9 cellular contexts compared by ENCODE assay signal in the genomic region with DNA sequence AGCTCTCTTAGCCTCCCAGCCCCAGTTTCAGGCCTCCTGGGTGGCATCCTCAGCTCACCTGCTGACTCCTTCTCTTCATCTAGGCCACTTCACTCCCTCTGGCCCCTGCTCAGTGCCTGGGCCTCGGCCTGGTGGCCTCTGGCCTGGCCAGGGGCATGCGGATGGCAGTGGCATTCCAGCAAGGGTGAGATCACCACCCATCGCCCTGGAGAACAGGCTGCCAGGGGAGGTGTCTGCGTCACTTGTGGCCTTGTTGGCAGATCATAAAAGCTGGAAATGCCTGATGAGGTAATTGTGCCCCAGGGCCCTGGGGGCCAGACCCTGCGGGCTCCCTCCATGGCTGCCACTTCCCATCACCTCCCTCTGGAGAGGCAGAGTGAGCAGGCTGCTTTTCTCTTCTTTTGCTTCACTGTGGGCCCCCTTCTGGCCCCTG.
A peak's percentile ranks its signal among the peaks of the same experiment; 100 is the strongest.
DNase-seq lines count a peak whose midpoint lies in the region; ATAC-seq and TF ChIP-seq lines count a peak whose summit lies in the region.
"Had no signal": no experiment of that assay in that cellular context is flagged by ENCODE, and none has a peak within 500 bp of the region (broad histone marks: within the 10 kb centered on the region; RNA-seq: fewer than 3 reads in every experiment).

No MANE protein-coding gene starts in this region.

- CTCF ChIA-PET in IMR-90 (lab: Yijun Ruan, JAX): interaction anchor here (0.8 kb wide), 1 partner anchor 28 kb away, joined by 4 read pairs; no protein-coding TSS in a partner anchor

- no peaks in the 10 kb centered on the region for H3K9me3 Mint-ChIP-seq in activated T-cell treated with anti-CD3 and anti-CD28 coated beads, Interleukin-2, amount 50 U/mL, for 4 hours
- no peaks in the 10 kb centered on the region for H3K9me3 Mint-ChIP-seq in T-helper 2 cell treated with Interferon-gamma antibody and Interleukin-4, amounts not matched to agents 5 μg/mL and 100 μg/mL, for 36 hours

- no peak overlapping the region for H2AK5ac ChIP-seq in IMR-90 (ENCODE audit: low read depth, low read length)

- H3K79me1 ChIP-seq in IMR-90 (ENCODE audit: low read depth in 1 of 2, low read length in 2 of 2): no peaks in the 10 kb centered on the region

- no peaks in the 10 kb centered on the region for H3K36me3 ChIP-seq in IMR-90 (ENCODE audit: control insufficient read depth, insufficient read depth, low read length)

- H3K4ac ChIP-seq in IMR-90 (ENCODE audit: low read depth, low read length): no peak overlapping the region

- WGBS in IMR-90 (ENCODE audit: extremely low coverage in 2 of 2, insufficient read length in 1 of 2), 2 experiments: no CpG with 5 or more reads among the region's 5 CpGs

- intact Hi-C loops in IMR-90 (cut with micrococcal nuclease) (no loop called here), dorsolateral prefrontal cortex (cut with DNase I) (no loop called here)

- no peak overlapping the region for H2BK20ac ChIP-seq in IMR-90 (ENCODE audit: low read depth, low read length)

- no peaks in the 10 kb centered on the region for H3K9me3 ChIP-seq in IMR-90 (ENCODE audit: control insufficient read depth, insufficient read depth, low read length)

- no peak for TF ChIP-seq CTCF in AG09309 (IDR thresholded peaks at IDR 0.05; ENCODE audit: control insufficient read depth, insufficient read depth, low read depth, low read length, missing control alignments)
- no peak for TF ChIP-seq CTCF in IMR-90 (conservative IDR thresholded peaks at IDR 0.05; ENCODE audit: low read depth, low read length)
- TF ChIP-seq CTCF in dorsolateral prefrontal cortex (IDR thresholded peaks at IDR 0.05 in 54 of 56, conservative IDR thresholded peaks at IDR 0.05 in 2 of 56; ENCODE audit: low read depth in 1 of 56, partially characterized antibody in 56 of 56): no peak

- no peak overlapping the region for H3K27ac Mint-ChIP-seq in T-helper 2 cell treated with Interferon-gamma antibody and Interleukin-4, amounts not matched to agents 5 μg/mL and 100 μg/mL, for 36 hours
- H3K27ac Mint-ChIP-seq: activated CD4-positive, alpha-beta T cell treated with anti-CD3 and anti-CD28 coated beads for 36 hours had no signal

- no peak overlapping the region for H2BK120ac ChIP-seq in IMR-90 (ENCODE audit: low read depth, low read length)

- H3K36me3 Mint-ChIP-seq in activated T-cell treated with anti-CD3 and anti-CD28 coated beads, Interleukin-2, amount 50 U/mL, for 4 hours (ENCODE audit: insufficient read depth): no peaks in the 10 kb centered on the region
- H3K36me3 Mint-ChIP-seq in T-helper 2 cell treated with Interferon-gamma antibody and Interleukin-4, amounts not matched to agents 5 μg/mL and 100 μg/mL, for 36 hours (ENCODE audit: low read depth): no peaks in the 10 kb centered on the region

- no peak overlapping the region for H3K4me2 ChIP-seq in IMR-90 (ENCODE audit: low read depth, low read length)

- no peak for TF ChIP-seq RAD21 in IMR-90 (IDR thresholded peaks at IDR 0.05; ENCODE audit: low read length)

- H3K23ac ChIP-seq in IMR-90 (ENCODE audit: low read depth, low read length): no peak overlapping the region

- H4K5ac ChIP-seq in IMR-90 (ENCODE audit: low read depth, low read length): no peak overlapping the region

- H3K9me1 ChIP-seq in IMR-90 (ENCODE audit: insufficient read depth, low read length): no peaks in the 10 kb centered on the region

- no peak for TF ChIP-seq POLR2A in IMR-90 (IDR thresholded peaks at IDR 0.05; ENCODE audit: low read depth, low read length)

- no peak for ATAC-seq in IMR-90 (ENCODE audit: low read depth)
- ATAC-seq in HG03196 (IDR thresholded peaks at IDR 0.05; ENCODE audit: unreplicated experiment): no peak
- ATAC-seq in activated T-cell treated with anti-CD3 and anti-CD28 coated beads, Interleukin-2, amount 50 U/mL, for 4 hours: no peak
- ATAC-seq: activated CD4-positive, alpha-beta T cell treated with anti-CD3 and anti-CD28 coated beads for 36 hours had no signal

- H4K91ac ChIP-seq in IMR-90 (ENCODE audit: insufficient read depth, low read depth, low read length): no peak overlapping the region

- in situ Hi-C loops in IMR-90 (cut with MboI; ENCODE audit: low sequenced_read_pairs) (no loop called here), T47D (cut with HindIII; ENCODE audit: low pct_unique_long_range_greater_than_20kb, low sequenced_read_pairs) (no loop called here)

- no peaks in the 10 kb centered on the region for H3K4me1 ChIP-seq in IMR-90 (ENCODE audit: control insufficient read depth, insufficient read depth, low read length)

- H2BK15ac ChIP-seq in IMR-90 (ENCODE audit: low read depth, low read length): no peak overlapping the region

- H3K18ac ChIP-seq in IMR-90 (ENCODE audit: low read depth, low read length): no peak overlapping the region

- DNase-seq in AG09309 (ENCODE audit: low read depth) (peak; percentile 44), IMR-90 (peak; percentile 7), T47D (ENCODE audit: low read depth in 1 of 2, low spot score in 1 of 2) (peak; percentile 21 to 60), lung microvascular endothelial cell (ENCODE audit: low read depth in 2 of 2) (peak; percentile 81 to 82), dorsolateral prefrontal cortex (no peak)
- no peak for DNase-seq in activated T-cell treated with anti-CD3 and anti-CD28 coated beads, Interleukin-2, amount 50 U/mL, for 4 hours
- no peak for DNase-seq in T-helper 2 cell treated with Interferon-gamma antibody and Interleukin-4, amounts not matched to agents 5 μg/mL and 100 μg/mL, for 36 hours (ENCODE audit: low spot score)
- DNase-seq: activated CD4-positive, alpha-beta T cell treated with anti-CD3 and anti-CD28 coated beads for 36 hours had no signal

- no peak overlapping the region for H3K14ac ChIP-seq in IMR-90 (replicated peaks; ENCODE audit: low read depth, low read length)

- POLR2A ChIA-PET in IMR-90 (lab: Charles Lee; ENCODE audit: unreplicated experiment): no interaction called here

- no peak overlapping the region for H4K8ac ChIP-seq in IMR-90 (ENCODE audit: low read depth in 2 of 2, low read length in 2 of 2)

- no peak overlapping the region for H2BK5ac ChIP-seq in IMR-90 (ENCODE audit: low read depth, low read length, poor library complexity, severe bottlenecking)

- H3K27ac ChIP-seq in IMR-90 (ENCODE audit: insufficient read depth, low read length): no peak overlapping the region
- H3K27ac ChIP-seq in dorsolateral prefrontal cortex: peak overlapping the region in 2 of 59 donors; percentile 2 to 10

- H3K9ac ChIP-seq in IMR-90 (ENCODE audit: low read depth, low read length): no peak overlapping the region

- no peaks in the 10 kb centered on the region for H3K4me1 Mint-ChIP-seq in activated T-cell treated with anti-CD3 and anti-CD28 coated beads, Interleukin-2, amount 50 U/mL, for 4 hours (ENCODE audit: low read depth)
- H3K4me1 Mint-ChIP-seq in T-helper 2 cell treated with Interferon-gamma antibody and Interleukin-4, amounts not matched to agents 5 μg/mL and 100 μg/mL, for 36 hours (ENCODE audit: low read depth): peaks cover 5% of the 10 kb centered on the region

- H3K27me3 Mint-ChIP-seq in activated T-cell treated with anti-CD3 and anti-CD28 coated beads, Interleukin-2, amount 50 U/mL, for 4 hours (ENCODE audit: low read depth): peaks cover 10% of the 10 kb centered on the region
- peaks cover 7% of the 10 kb centered on the region for H3K27me3 Mint-ChIP-seq in T-helper 2 cell treated with Interferon-gamma antibody and Interleukin-4, amounts not matched to agents 5 μg/mL and 100 μg/mL, for 36 hours (ENCODE audit: low read depth)

- H3K4me3 ChIP-seq in AG09309 (ENCODE audit: control insufficient read depth, low read depth, low read length) (no peak overlapping the region), IMR-90 (ENCODE audit: insufficient read depth, low read depth, low read length) (no peak overlapping the region), dorsolateral prefrontal cortex (no peak overlapping the region)

- H4K20me1 ChIP-seq in IMR-90 (ENCODE audit: insufficient read depth, low read length): no peaks in the 10 kb centered on the region

- H2AFZ ChIP-seq in IMR-90 (replicated peaks; ENCODE audit: low read length, poor library complexity): no peak overlapping the region

- no peak overlapping the region for H3K56ac ChIP-seq in IMR-90 (ENCODE audit: extremely low read depth, insufficient read depth, low read length)

- peaks cover 9% of the 10 kb centered on the region; the same call in 1 of the 2 replicates for H3K27me3 ChIP-seq in IMR-90 (ENCODE audit: control insufficient read depth, insufficient read depth, low read length)
- no peaks in the 10 kb centered on the region for H3K27me3 ChIP-seq in dorsolateral prefrontal cortex

- no peak overlapping the region for H2AK9ac ChIP-seq in IMR-90 (replicated peaks; ENCODE audit: low read depth, low read length, poor library complexity)

- H3K4me3 Mint-ChIP-seq in activated T-cell treated with anti-CD3 and anti-CD28 coated beads, Interleukin-2, amount 50 U/mL, for 4 hours: no peak overlapping the region
- H3K4me3 Mint-ChIP-seq in T-helper 2 cell treated with Interferon-gamma antibody and Interleukin-4, amounts not matched to agents 5 μg/mL and 100 μg/mL, for 36 hours: no peak overlapping the region
- H3K4me3 Mint-ChIP-seq: activated CD4-positive, alpha-beta T cell treated with anti-CD3 and anti-CD28 coated beads for 36 hours had no signal

- dilution Hi-C loops in IMR-90 (cut with HindIII; ENCODE audit: low sequenced_read_pairs, unreplicated experiment): no loop called here

- no TSS peak for BruUV-seq in IMR-90 (replicated peaks; lab: Mats Ljungman, UMichigan)

TF ChIP-seq in IMR-90, 13 proteins besides CTCF, POLR2A, EP300 and RAD21:
- TF ChIP-seq SMC3 (IDR thresholded peaks at IDR 0.05; ENCODE audit: low read depth, low read length) (no peak), FOS (IDR thresholded peaks at IDR 0.05; ENCODE audit: low read depth, low read length) (no peak), RCOR1 (IDR thresholded peaks at IDR 0.05; ENCODE audit: insufficient replicate concordance, low read length) (no peak), NFE2L2 (IDR thresholded peaks at IDR 0.05; ENCODE audit: low read depth, low read length) (no peak), MXI1 (IDR thresholded peaks at IDR 0.05; ENCODE audit: borderline replicate concordance, low read depth, low read length) (no peak), MAFK (IDR thresholded peaks at IDR 0.05; ENCODE audit: low read depth, low read length) (no peak), CHD1 (IDR thresholded peaks at IDR 0.05; ENCODE audit: low read depth, low read length) (no peak)
TF ChIP-seq in IMR-90: peak in this region for 0.

Comparison
In these comparisons a context has a peak if more than half of its experiments do, and no peak if none do; other contexts are left out.
1. DNase-seq: peak in AG09309 (single experiment), IMR-90 (single experiment), T47D (2 of 2) and lung microvascular endothelial cell (2 of 2); none in dorsolateral prefrontal cortex (0 of 10), activated T-cell treated with anti-CD3 and anti-CD28 coated beads, Interleukin-2, amount 50 U/mL, for 4 hours (single experiment) and T-helper 2 cell treated with Interferon-gamma antibody and Interleukin-4, amounts not matched to agents 5 μg/mL and 100 μg/mL, for 36 hours (single experiment).